ENCODE assay signal across 14 cellular contexts in genomic region chr11:103648670-103649400, GRCh38.
DNase-seq lines count a peak whose midpoint lies in the region; ATAC-seq, FAIRE-seq and TF ChIP-seq lines count a peak whose summit lies in the region.
"Had no signal": no experiment of that assay in that cellular context is flagged by ENCODE, and none has a peak within 500 bp of the region (broad histone marks: within the 10 kb centered on the region; RNA-seq: fewer than 3 reads in every experiment).

No MANE protein-coding gene starts in this region.

- peak; percentile 59 for ATAC-seq in HG02610 (IDR thresholded peaks at IDR 0.05; ENCODE audit: unreplicated experiment)
- no peak for ATAC-seq in GM19328 (IDR thresholded peaks at IDR 0.05; ENCODE audit: unreplicated experiment)
- no peak for ATAC-seq in HG03342 (IDR thresholded peaks at IDR 0.05; ENCODE audit: unreplicated experiment)
- ATAC-seq: body of pancreas, left cardiac atrium had no signal

- peak in 1 of 2 experiments; percentile 43; a peak in 1 of 4 replicates for TF ChIP-seq EP300 in SK-N-SH (IDR thresholded peaks at IDR 0.05; ENCODE audit: borderline replicate concordance in 1 of 2, low read depth in 1 of 2, low read length in 1 of 2)

- DNase-seq in GM06990 (ENCODE audit: extremely low read depth, insufficient read length): peak; percentile 61
- DNase-seq in SK-N-SH: no peak
- DNase-seq in keratinocyte (ENCODE audit: low read depth, low spot score): no peak
- DNase-seq in HuH-7.5 (ENCODE audit: low spot score): no peak
- DNase-seq in NCI-H2029 (lab: John Stamatoyannopoulos, UW): no peak
- DNase-seq: body of pancreas; left cardiac atrium; NCI-H1048; NCI-H774; stimulated activated naive CD4-positive, alpha-beta T cell had no signal

- H2AFZ ChIP-seq in SK-N-SH (ENCODE audit: low read depth) (peak overlapping the region; percentile 10; the same call in 1 of the 2 replicates), keratinocyte (ENCODE audit: control insufficient read depth, low read length) (peak overlapping the region; percentile 55)
- H2AFZ ChIP-seq: neural progenitor cell had no signal

- H3K27me3 ChIP-seq in GM06990 (replicated peaks; ENCODE audit: control insufficient read depth, insufficient read depth, low read length): no peaks in the 10 kb centered on the region
- H3K27me3 ChIP-seq in SK-N-SH (ENCODE audit: insufficient read depth): no peaks in the 10 kb centered on the region
- no peaks in the 10 kb centered on the region for H3K27me3 ChIP-seq in keratinocyte (ENCODE audit: control insufficient read depth, extremely low read depth, insufficient read depth, low read length)
- H3K27me3 ChIP-seq: body of pancreas, neural progenitor cell had no signal

- TF ChIP-seq CTCF in GM06990 (IDR thresholded peaks at IDR 0.05; ENCODE audit: insufficient read depth, low read length, poor library complexity, severe bottlenecking): no peak
- TF ChIP-seq CTCF in SK-N-SH (IDR thresholded peaks at IDR 0.05): no peak
- TF ChIP-seq CTCF in keratinocyte (optimal IDR thresholded peaks at IDR 0.05 in 1 of 3, IDR thresholded peaks at IDR 0.05 in 1 of 3, conservative IDR thresholded peaks at IDR 0.05 in 1 of 3; ENCODE audit: extremely low read depth in 1 of 3, insufficient read depth in 2 of 3, low read length in 3 of 3): no peak

- WGBS in SK-N-SH (ENCODE audit: low lambda C conversion rate): 33% methylated on average over 1 of the region's 1 CpG

- H3K9me3 ChIP-seq in SK-N-SH (no peaks in the 10 kb centered on the region), keratinocyte (ENCODE audit: control insufficient read depth, low read depth, low read length) (peaks cover 3% of the 10 kb centered on the region)
- H3K9me3 ChIP-seq: body of pancreas had no signal

- POLR2A ChIA-PET in SK-N-SH (lab: Yijun Ruan, JAX): no interaction called here

- no peak overlapping the region for H3K4me2 ChIP-seq in SK-N-SH
- no peak overlapping the region for H3K4me2 ChIP-seq in keratinocyte (ENCODE audit: control insufficient read depth, extremely low read depth, insufficient read depth, low read depth, low read length)
- H3K4me2 ChIP-seq: neural progenitor cell had no signal

- H3K9ac ChIP-seq in SK-N-SH (0 out of 2 replicates have a peak overlapping the region, but pooled peaks have one; percentile 27), keratinocyte (ENCODE audit: control insufficient read depth, extremely low read depth, insufficient read depth, low read length) (no peak overlapping the region)
- H3K9ac ChIP-seq: neural progenitor cell had no signal

- CTCF ChIA-PET in SK-N-SH (lab: Yijun Ruan, JAX): interaction anchor here (1.0 kb wide), 1 partner anchor 48 kb away, joined by 5 read pairs; no protein-coding TSS in a partner anchor

- no peaks in the 10 kb centered on the region for H3K9me1 ChIP-seq in keratinocyte (ENCODE audit: control insufficient read depth, extremely low read depth, insufficient read depth, low read length)

- H4K20me1 ChIP-seq in SK-N-SH (ENCODE audit: insufficient read depth) (no peaks in the 10 kb centered on the region), keratinocyte (ENCODE audit: control insufficient read depth, extremely low read depth, insufficient read depth, low read length) (no peaks in the 10 kb centered on the region)

- peak; percentile 23 for FAIRE-seq in keratinocyte (lab: Jason Lieb, UNC)

- dilution Hi-C loops in keratinocyte (cut with MboI; ENCODE audit: extremely low pct_ligation_motif_present, low sequenced_read_pairs): no loop called here

- H3K79me2 ChIP-seq in SK-N-SH (ENCODE audit: insufficient read depth) (no peaks in the 10 kb centered on the region), keratinocyte (ENCODE audit: control insufficient read depth, insufficient read depth, low read length) (no peaks in the 10 kb centered on the region)

- H3K4me1 ChIP-seq in SK-N-SH (ENCODE audit: control insufficient read depth in 1 of 2, insufficient read depth in 2 of 2, low read depth in 1 of 2, low read length in 1 of 2) (0 out of 4 replicates have a peak, but pooled peaks cover 0 to 5% of the 10 kb centered on the region in 2 experiments), keratinocyte (ENCODE audit: control insufficient read depth, extremely low read depth, insufficient read depth, low read length) (peaks cover 8% of the 10 kb centered on the region)
- H3K4me1 ChIP-seq: body of pancreas, neural progenitor cell had no signal

- H3F3A ChIP-seq in SK-N-SH (replicated peaks; ENCODE audit: insufficient read depth): peaks cover 11% of the 10 kb centered on the region

- TF ChIP-seq RAD21 in SK-N-SH (IDR thresholded peaks at IDR 0.05; ENCODE audit: low read length): no peak

- no peaks in the 10 kb centered on the region for H3K9me2 ChIP-seq in SK-N-SH

- H3K4me3 ChIP-seq in GM06990 (replicated peaks; ENCODE audit: low read depth, low read length) (no peak overlapping the region), SK-N-SH (ENCODE audit: low read depth in 2 of 2, low read length in 1 of 2) (no peak overlapping the region), keratinocyte (ENCODE audit: control insufficient read depth in 2 of 3, extremely low read depth in 1 of 3, insufficient read depth in 2 of 3, low read depth in 1 of 3, low read length in 3 of 3) (no peak overlapping the region)
- H3K4me3 ChIP-seq: body of pancreas, neural progenitor cell had no signal

- H3K27ac ChIP-seq in SK-N-SH (ENCODE audit: low read depth in 2 of 2, low read length in 1 of 2) (peak overlapping the region in 1 of 2 experiments; percentile 52; a peak in 2 of 4 replicates), keratinocyte (ENCODE audit: control insufficient read depth, insufficient read depth, low read length) (no peak overlapping the region)
- H3K27ac ChIP-seq: body of pancreas, neural progenitor cell had no signal

- no peaks in the 10 kb centered on the region for H3K36me3 ChIP-seq in GM06990 (ENCODE audit: control insufficient read depth, insufficient read depth, low read length)
- no peaks in the 10 kb centered on the region for H3K36me3 ChIP-seq in SK-N-SH (replicated peaks in 1 of 2; ENCODE audit: control insufficient read depth in 1 of 2, insufficient read depth in 2 of 2, low read length in 1 of 2)
- no peaks in the 10 kb centered on the region for H3K36me3 ChIP-seq in keratinocyte (ENCODE audit: control insufficient read depth in 2 of 2, extremely low read depth in 1 of 2, insufficient read depth in 2 of 2, low read length in 2 of 2)
- H3K36me3 ChIP-seq: neural progenitor cell had no signal

TF ChIP-seq in SK-N-SH, 30 proteins besides CTCF, POLR2A, EP300 and RAD21 (continues in another document):
- TF ChIP-seq TCF12 (IDR thresholded peaks at IDR 0.05) (peak; percentile 27; the same call in 1 of the 2 replicates), ELF1 (IDR thresholded peaks at IDR 0.05) (no peak), TAF1 (IDR thresholded peaks at IDR 0.05; ENCODE audit: borderline replicate concordance, low read depth, low read length) (no peak), NFIC (IDR thresholded peaks at IDR 0.05; ENCODE audit: borderline replicate concordance) (no peak), NRF1 (IDR thresholded peaks at IDR 0.05; ENCODE audit: low read depth, low read length) (no peak), EZH2phosphoT487 (IDR thresholded peaks at IDR 0.05; ENCODE audit: borderline replicate concordance, low read depth) (no peak), FOXJ3 (CRISPR knock-in tag; IDR thresholded peaks at IDR 0.05) (no peak), SIN3A (IDR thresholded peaks at IDR 0.05; ENCODE audit: borderline replicate concordance, low read depth, low read length) (no peak), RXRA (IDR thresholded peaks at IDR 0.05; ENCODE audit: borderline replicate concordance, low read depth) (no peak), FOXM1 (IDR thresholded peaks at IDR 0.05; ENCODE audit: low read depth) (peak; percentile 55; the same call in 1 of the 2 replicates), IRF3 (IDR thresholded peaks at IDR 0.05; ENCODE audit: low read depth, low read length) (no peak), SMC3 (IDR thresholded peaks at IDR 0.05; ENCODE audit: low read depth, low read length) (no peak), REST (IDR thresholded peaks at IDR 0.05; ENCODE audit: low read depth, low read length) (no peak), CHD2 (IDR thresholded peaks at IDR 0.05; ENCODE audit: low read length, partially characterized antibody) (no peak)
